ENCODE assay signal across 8 cellular contexts in genomic region chr19:42254083-42254849, GRCh38. TPM values are rescaled to one million over a fixed set of nuclear protein-coding genes. Genes with fewer than 3 reads are reported as not detected.
DNase-seq lines count a peak whose midpoint lies in the region; ATAC-seq, FAIRE-seq and TF ChIP-seq lines count a peak whose summit lies in the region.

No MANE protein-coding gene starts in this region.

- TF ChIP-seq CTCF in K562 (IDR thresholded peaks at IDR 0.05 in 2 of 3, conservative IDR thresholded peaks at IDR 0.05 in 1 of 3; ENCODE audit: insufficient read depth in 2 of 3, low read depth in 1 of 3, low read length in 3 of 3): peak in 1 of 3 experiments; percentile 11; a peak in 1 of 6 replicates

- H3K36me3 ChIP-seq in K562 (ENCODE audit: control insufficient read depth, insufficient read depth, low read length) (peaks cover 32% of the 10 kb centered on the region; the same call in 2 of the 3 replicates), iPS-20b (ENCODE audit: insufficient read depth, low read depth, low read length) (peaks cover 12% of the 10 kb centered on the region; the same call in 1 of the 2 replicates)

- peak overlapping the region; percentile 96 for H3K27ac ChIP-seq in K562 (ENCODE audit: extremely low read depth, low read depth, low read length)
- peak overlapping the region; percentile 95 for H3K27ac ChIP-seq in iPS-20b (ENCODE audit: low read length)
- H3K27ac ChIP-seq in skin epidermis: peak overlapping the region; percentile 88 to 100 (median 98)

- DNase-seq in NCI-H524 (lab: John Stamatoyannopoulos, UW) (peak; percentile 56 to 60), NCI-H524 treated with DMSO at 0.1 percent for 48 hours (lab: John Stamatoyannopoulos, UW) (no peak), KG1 (lab: John Stamatoyannopoulos, UW) (peak; percentile 19), UCSD-AML1 (lab: John Stamatoyannopoulos, UW; ENCODE audit: unreplicated experiment) (peak; percentile 81), K562 (ENCODE audit: extremely low read depth in 1 of 4, low spot score in 3 of 4) (peak; percentile 68 to 87 (median 76)), kidney glomerular epithelial cell (lab: John Stamatoyannopoulos, UW) (no peak)

- no peak for TF ChIP-seq RAD21 in K562 (CRISPR knock-in tag; conservative IDR thresholded peaks at IDR 0.05 in 1 of 2, IDR thresholded peaks at IDR 0.05 in 1 of 2)

- TF ChIP-seq EP300 in K562 (IDR thresholded peaks at IDR 0.05; ENCODE audit: low read length): no peak

- peak overlapping the region; percentile 74 for H2AFZ ChIP-seq in K562 (ENCODE audit: low read depth, low read length)

- H4K20me1 ChIP-seq in K562 (replicated peaks; ENCODE audit: control insufficient read depth, insufficient read depth, low read length): peaks cover 10% of the 10 kb centered on the region; the same call in 1 of the 2 replicates

- H3K9me3 ChIP-seq in K562 (replicated peaks; ENCODE audit: control insufficient read depth, insufficient read depth, low read depth, low read length): no peaks in the 10 kb centered on the region
- H3K9me3 ChIP-seq in iPS-20b (ENCODE audit: insufficient read depth, low read depth, low read length): no peaks in the 10 kb centered on the region

- H3K4me2 ChIP-seq in K562 (ENCODE audit: insufficient read depth, low read length): peak overlapping the region; percentile 78; the same call in 1 of the 2 replicates

- intact Hi-C loops in K562 (cut with micrococcal nuclease): loop anchor here (2.0 kb wide), 1 partner anchor 15 kb away; the partner anchor contains the start of gene CIC

- H3K4me1 ChIP-seq in K562 (replicated peaks in 1 of 2; ENCODE audit: control insufficient read depth in 2 of 2, insufficient read depth in 2 of 2, low read length in 2 of 2): peaks cover 19 to 65% of the 10 kb centered on the region in 2 experiments
- peaks cover 6% of the 10 kb centered on the region; the same call in 1 of the 2 replicates for H3K4me1 ChIP-seq in iPS-20b (ENCODE audit: insufficient read depth, low read length)

- POLR2A ChIA-PET in K562 (lab: Yijun Ruan, JAX): interaction anchor here (0.6 kb wide), 1 partner anchor 97 kb away, joined by 3 read pairs; no protein-coding TSS in a partner anchor

- in situ Hi-C loops in K562 (cut with MboI): no loop called here

- TF ChIP-seq POLR2A in K562 (conservative IDR thresholded peaks at IDR 0.05): 0 out of 2 replicates have a peak, but pooled peaks have one; percentile 47

- peak; percentile 61 for FAIRE-seq in K562 (lab: Jason Lieb, UNC)

- peaks cover 52% of the 10 kb centered on the region for H3K79me2 ChIP-seq in K562 (ENCODE audit: control insufficient read depth, insufficient read depth, low read length)

- H3K9ac ChIP-seq in K562 (ENCODE audit: insufficient read depth in 1 of 2, low read depth in 2 of 2, low read length in 2 of 2) (peak overlapping the region; percentile 91 to 95), iPS-20b (ENCODE audit: low read depth, low read length) (peak overlapping the region; percentile 94)

- H3K4me3 ChIP-seq in K562: peak overlapping the region; percentile 98
- H3K4me3 ChIP-seq in iPS-20b (ENCODE audit: low read length): peak overlapping the region; percentile 88
- H3K4me3 ChIP-seq in skin epidermis: peak overlapping the region; percentile 76 to 100 (median 94)

- under 1% methylated on average over 30 of the region's 70 CpGs for WGBS in K562 (ENCODE audit: insufficient coverage, low coverage, missing lambda C conversion rate)

- CTCF ChIA-PET in K562 (lab: Yijun Ruan, JAX; ENCODE audit: low intra/inter-chr PET ratio): no interaction called here

- H3K9me1 ChIP-seq in K562 (ENCODE audit: control insufficient read depth, insufficient read depth, low read length): peaks cover 7% of the 10 kb centered on the region

- ATAC-seq in K562: peak; percentile 53

- no peaks in the 10 kb centered on the region for H3K27me3 ChIP-seq in K562 (ENCODE audit: control insufficient read depth in 2 of 2, insufficient read depth in 2 of 2, low read length in 2 of 2)
- H3K27me3 ChIP-seq in iPS-20b (ENCODE audit: insufficient read depth, low read length): peaks cover 14% of the 10 kb centered on the region; the same call in 1 of the 2 replicates

- BruUV-seq in K562 (replicated peaks; lab: Mats Ljungman, UMichigan): TSS peak; percentile 60

RNA-seq across cellular contexts. Expression of gene ERF, which starts 0.7 kb away (rescaled TPM):
- total RNA-seq in K562 (2011; cell fraction: chromatin; rRNA removed; ENCODE audit: low replicate concordance): 105 and 266 TPM in 2 replicates
- 150 and 152 TPM in 2 replicates for total RNA-seq in K562 (2011; cell fraction: nucleolus; rRNA removed)
- total RNA-seq in K562 (2011; cell fraction: nucleoplasm; rRNA removed): 89.4 and 93.6 TPM in 2 replicates
- total RNA-seq in K562 (2014; rRNA removed) (27.1 and 29.8 TPM in 2 replicates), K562 (2014; rRNA removed; fragmentation: Illumina TruSeq; extraction: Trizol) (19.0 and 20.0 TPM in 2 replicates), K562 (2015; rRNA removed; fragmentation: Illumina TruSeq; extraction: Trizol) (26.5 and 30.0 TPM in 2 replicates), K562 (2021) (72.7 and 75.4 TPM in 2 replicates)
- polyA plus RNA-seq in K562 (2011; rRNA removed) (27.0 and 41.5 TPM in 2 replicates), K562 (2014; fragmentation: Illumina TruSeq; extraction: Trizol) (28.9 and 45.7 TPM in 2 replicates), K562 (2014; fragmentation: Nextera tagmentation; extraction: Ambion mirVana) (under 1 TPM; 0.03 to 0.13 TPM), K562 (2014; rRNA removed) (54.9 and 62.2 TPM in 2 replicates)
- 33.1 and 53.6 TPM in 2 replicates for polyA plus RNA-seq in K562 (2011; cell fraction: cytosol; rRNA removed)
- 142 and 197 TPM in 2 replicates for polyA plus RNA-seq in K562 (2011; cell fraction: nucleus; rRNA removed)
- polyA plus RNA-seq in K562 (2012): 34.3 and 44.0 TPM in 2 replicates
- polyA minus RNA-seq in K562 (2011; rRNA and poly(A)+ RNA removed): 16.2 and 21.5 TPM in 2 replicates
- polyA minus RNA-seq in K562 (2011; cell fraction: cytosol; rRNA and poly(A)+ RNA removed): 31.7 and 33.0 TPM in 2 replicates
- polyA minus RNA-seq in K562 (2011; cell fraction: nucleus; rRNA and poly(A)+ RNA removed): 30.3 and 43.7 TPM in 2 replicates

RNA-seq across cellular contexts. Expression of gene GSK3A, which starts 11.9 kb away (rescaled TPM):
- total RNA-seq in K562 (2011; cell fraction: chromatin; rRNA removed; ENCODE audit: low replicate concordance): 22.4 and 48.7 TPM in 2 replicates
- 25.8 and 28.0 TPM in 2 replicates for total RNA-seq in K562 (2011; cell fraction: nucleolus; rRNA removed)
- total RNA-seq in K562 (2011; cell fraction: nucleoplasm; rRNA removed): 24.6 and 32.8 TPM in 2 replicates
- total RNA-seq in K562 (2014; rRNA removed): 22.7 and 25.2 TPM in 2 replicates
- total RNA-seq in K562 (2014; rRNA removed; fragmentation: Illumina TruSeq; extraction: Trizol): 16.6 and 21.4 TPM in 2 replicates
- total RNA-seq in K562 (2015; rRNA removed; fragmentation: Illumina TruSeq; extraction: Trizol): 31.4 and 33.3 TPM in 2 replicates
- total RNA-seq in K562 (2021): 54.9 and 56.0 TPM in 2 replicates
- polyA plus RNA-seq in K562 (2011; rRNA removed): 49.3 and 61.9 TPM in 2 replicates
- polyA plus RNA-seq in K562 (2011; cell fraction: cytosol; rRNA removed): 72.0 and 94.0 TPM in 2 replicates
- polyA plus RNA-seq in K562 (2011; cell fraction: nucleus; rRNA removed): 46.6 and 64.9 TPM in 2 replicates
- 48.3 and 56.6 TPM in 2 replicates for polyA plus RNA-seq in K562 (2012)
- polyA plus RNA-seq in K562 (2014; fragmentation: Illumina TruSeq; extraction: Trizol): 90.0 and 90.7 TPM in 2 replicates
- under 1 TPM; 0.62 to 0.89 TPM for polyA plus RNA-seq in K562 (2014; fragmentation: Nextera tagmentation; extraction: Ambion mirVana)
- 54.2 and 55.4 TPM in 2 replicates for polyA plus RNA-seq in K562 (2014; rRNA removed)
- 18.3 and 32.8 TPM in 2 replicates for polyA minus RNA-seq in K562 (2011; rRNA and poly(A)+ RNA removed)
- polyA minus RNA-seq in K562 (2011; cell fraction: cytosol; rRNA and poly(A)+ RNA removed): 31.4 and 33.4 TPM in 2 replicates
- 7.9 and 9.6 TPM in 2 replicates for polyA minus RNA-seq in K562 (2011; cell fraction: nucleus; rRNA and poly(A)+ RNA removed)

RNA-seq across cellular contexts. Expression of gene CIC, which starts 14.8 kb away (rescaled TPM):
- total RNA-seq in K562 (2011; cell fraction: chromatin; rRNA removed; ENCODE audit: low replicate concordance): 24.1 and 86.8 TPM in 2 replicates
- 64.6 and 65.9 TPM in 2 replicates for total RNA-seq in K562 (2011; cell fraction: nucleolus; rRNA removed)
- total RNA-seq in K562 (2011; cell fraction: nucleoplasm; rRNA removed): 39.3 and 41.3 TPM in 2 replicates
- 13.6 and 13.7 TPM in 2 replicates for total RNA-seq in K562 (2014; rRNA removed)
- total RNA-seq in K562 (2014; rRNA removed; fragmentation: Illumina TruSeq; extraction: Trizol): 1.5 and 2.2 TPM in 2 replicates
- 8.6 and 8.7 TPM in 2 replicates for total RNA-seq in K562 (2015; rRNA removed; fragmentation: Illumina TruSeq; extraction: Trizol)
- 37.6 and 44.7 TPM in 2 replicates for total RNA-seq in K562 (2021)
- 3.0 and 5.8 TPM in 2 replicates for polyA plus RNA-seq in K562 (2011; rRNA removed)
- polyA plus RNA-seq in K562 (2011; cell fraction: cytosol; rRNA removed): 4.3 and 10.0 TPM in 2 replicates
- 37.3 and 64.7 TPM in 2 replicates for polyA plus RNA-seq in K562 (2011; cell fraction: nucleus; rRNA removed)
- 24.4 and 27.9 TPM in 2 replicates for polyA plus RNA-seq in K562 (2012)
- polyA plus RNA-seq in K562 (2014; fragmentation: Illumina TruSeq; extraction: Trizol): 12.0 and 21.5 TPM in 2 replicates
- polyA plus RNA-seq in K562 (2014; fragmentation: Nextera tagmentation; extraction: Ambion mirVana): under 1 TPM; 0.07 to 0.13 TPM
- 18.9 and 19.9 TPM in 2 replicates for polyA plus RNA-seq in K562 (2014; rRNA removed)
- polyA minus RNA-seq in K562 (2011; rRNA and poly(A)+ RNA removed): 1.8 and 2.4 TPM in 2 replicates
- 12.8 and 21.3 TPM in 2 replicates for polyA minus RNA-seq in K562 (2011; cell fraction: cytosol; rRNA and poly(A)+ RNA removed)
- polyA minus RNA-seq in K562 (2011; cell fraction: nucleus; rRNA and poly(A)+ RNA removed): 14.4 and 16.6 TPM in 2 replicates

RNA-seq across cellular contexts. Expression of gene ZNF526, which starts 34.2 kb away (rescaled TPM):
- 21.1 and 52.8 TPM in 2 replicates for total RNA-seq in K562 (2011; cell fraction: chromatin; rRNA removed; ENCODE audit: low replicate concordance)
- total RNA-seq in K562 (2011; cell fraction: nucleolus; rRNA removed): 30.7 and 40.2 TPM in 2 replicates
- 23.1 and 30.6 TPM in 2 replicates for total RNA-seq in K562 (2011; cell fraction: nucleoplasm; rRNA removed)
- 8.3 and 11.5 TPM in 2 replicates for total RNA-seq in K562 (2014; rRNA removed)
- 5.3 and 6.1 TPM in 2 replicates for total RNA-seq in K562 (2014; rRNA removed; fragmentation: Illumina TruSeq; extraction: Trizol)
- total RNA-seq in K562 (2015; rRNA removed; fragmentation: Illumina TruSeq; extraction: Trizol): 7.6 and 8.2 TPM in 2 replicates
- total RNA-seq in K562 (2021): 17.9 and 19.9 TPM in 2 replicates
- polyA plus RNA-seq in K562 (2011; rRNA removed): 4.2 and 8.3 TPM in 2 replicates
- 5.2 and 8.1 TPM in 2 replicates for polyA plus RNA-seq in K562 (2011; cell fraction: cytosol; rRNA removed)
- 7.2 and 8.4 TPM in 2 replicates for polyA plus RNA-seq in K562 (2011; cell fraction: nucleus; rRNA removed)
- 8.0 and 13.2 TPM in 2 replicates for polyA plus RNA-seq in K562 (2012)
- 6.5 and 8.6 TPM in 2 replicates for polyA plus RNA-seq in K562 (2014; fragmentation: Illumina TruSeq; extraction: Trizol)
- polyA plus RNA-seq in K562 (2014; fragmentation: Nextera tagmentation; extraction: Ambion mirVana): 1 to 10 TPM; 1.3 to 2.2 TPM
- polyA plus RNA-seq in K562 (2014; rRNA removed): 6.2 and 7.4 TPM in 2 replicates
- 10.0 and 13.2 TPM in 2 replicates for polyA minus RNA-seq in K562 (2011; rRNA and poly(A)+ RNA removed)
- 6.9 TPM in 2 replicates for polyA minus RNA-seq in K562 (2011; cell fraction: cytosol; rRNA and poly(A)+ RNA removed)
- polyA minus RNA-seq in K562 (2011; cell fraction: nucleus; rRNA and poly(A)+ RNA removed): 9.0 and 12.9 TPM in 2 replicates

RNA-seq across cellular contexts. Expression of gene DEDD2, which starts 36.8 kb away (rescaled TPM):
- total RNA-seq in K562 (2011; cell fraction: chromatin; rRNA removed; ENCODE audit: low replicate concordance): 11.8 and 32.9 TPM in 2 replicates
- 28.2 and 29.9 TPM in 2 replicates for total RNA-seq in K562 (2011; cell fraction: nucleolus; rRNA removed)
- total RNA-seq in K562 (2011; cell fraction: nucleoplasm; rRNA removed): 20.2 and 21.2 TPM in 2 replicates
- 37.5 and 53.6 TPM in 2 replicates for total RNA-seq in K562 (2014; rRNA removed)
- 12.5 and 16.8 TPM in 2 replicates for total RNA-seq in K562 (2014; rRNA removed; fragmentation: Illumina TruSeq; extraction: Trizol)
- 24.1 and 24.5 TPM in 2 replicates for total RNA-seq in K562 (2015; rRNA removed; fragmentation: Illumina TruSeq; extraction: Trizol)
- total RNA-seq in K562 (2021): 35.9 and 37.3 TPM in 2 replicates
- 29.2 and 36.2 TPM in 2 replicates for polyA plus RNA-seq in K562 (2011; rRNA removed)
- 52.8 and 104 TPM in 2 replicates for polyA plus RNA-seq in K562 (2011; cell fraction: cytosol; rRNA removed)
- 35.0 and 53.5 TPM in 2 replicates for polyA plus RNA-seq in K562 (2011; cell fraction: nucleus; rRNA removed)
- 28.1 and 29.6 TPM in 2 replicates for polyA plus RNA-seq in K562 (2012)
- 31.3 and 34.0 TPM in 2 replicates for polyA plus RNA-seq in K562 (2014; fragmentation: Illumina TruSeq; extraction: Trizol)
- 1 to 10 TPM; 4.3 to 4.7 TPM for polyA plus RNA-seq in K562 (2014; fragmentation: Nextera tagmentation; extraction: Ambion mirVana)
- 43.0 and 47.8 TPM in 2 replicates for polyA plus RNA-seq in K562 (2014; rRNA removed)
- polyA minus RNA-seq in K562 (2011; rRNA and poly(A)+ RNA removed): 9.9 and 15.1 TPM in 2 replicates
- polyA minus RNA-seq in K562 (2011; cell fraction: cytosol; rRNA and poly(A)+ RNA removed): 15.5 and 17.2 TPM in 2 replicates
- polyA minus RNA-seq in K562 (2011; cell fraction: nucleus; rRNA and poly(A)+ RNA removed): 8.8 and 9.7 TPM in 2 replicates

Comparison
In these comparisons a context has a peak if more than half of its experiments do, and no peak if none do; other contexts are left out.
1. DNase-seq: peak in NCI-H524 (2 of 2), KG1 (single experiment), UCSD-AML1 (single experiment) and K562 (4 of 4); none in NCI-H524 treated with DMSO at 0.1 percent for 48 hours (single experiment) and kidney glomerular epithelial cell (single experiment).
2. Peak in every context shown above with its lines, with median percentiles within 50 percentile points of each other: H3K27ac ChIP-seq and H3K4me3 ChIP-seq.